Comparison of ENCODE assay signal across 23 cellular contexts in the genomic region with DNA sequence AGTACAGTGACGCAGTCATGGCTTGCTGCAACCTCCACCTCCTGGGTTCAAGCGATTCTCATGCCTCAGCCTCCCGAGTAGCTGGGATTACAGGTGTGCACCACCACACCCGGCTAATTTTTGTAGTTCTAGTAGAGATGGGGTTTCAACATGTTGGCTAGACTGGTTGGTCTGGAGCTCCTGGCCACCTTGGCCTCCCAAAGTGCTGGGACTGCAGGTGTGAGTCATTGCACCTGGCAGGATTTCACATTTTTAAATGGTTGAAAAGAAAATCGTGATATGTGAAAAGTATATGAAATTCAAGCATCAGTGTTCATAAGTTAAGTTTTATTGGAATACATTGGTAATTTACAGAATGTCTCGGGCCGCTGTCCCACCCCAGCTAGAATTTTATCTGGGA.
"Had no signal": no experiment of that assay in that cellular context is flagged by ENCODE, and none has a peak within 500 bp of the region (broad histone marks: within the 10 kb centered on the region; RNA-seq: fewer than 3 reads in every experiment).

No MANE protein-coding gene starts in this region.

- H3K4me3 ChIP-seq: MG63, SJCRH30 had no signal

- H3K27me3 Mint-ChIP-seq: activated CD4-positive, alpha-beta memory T cell treated with anti-CD3 and anti-CD28 coated beads for 36 hours; activated CD4-positive, alpha-beta T cell treated with anti-CD3 and anti-CD28 coated beads, Interleukin-2, amount 10 ng/mL, durations not matched to agents 7 days and 5 days; activated naive CD4-positive, alpha-beta T cell treated with anti-CD3 and anti-CD28 coated beads, Interleukin-2, amount 50 U/mL, for 24 hours had no signal

- H3K4me2 ChIP-seq: SK-N-SH had no signal

- H3K27ac Mint-ChIP-seq: activated CD4-positive, alpha-beta memory T cell treated with anti-CD3 and anti-CD28 coated beads for 36 hours had no signal

- H3K9me3 Mint-ChIP-seq: activated CD4-positive, alpha-beta T cell treated with anti-CD3 and anti-CD28 coated beads, Interleukin-2, amount 10 ng/mL, durations not matched to agents 7 days and 5 days; activated naive CD4-positive, alpha-beta T cell treated with anti-CD3 and anti-CD28 coated beads, Interleukin-2, amount 50 U/mL, for 24 hours had no signal

- ATAC-seq: Right ventricle myocardium inferior had no signal

- H3K27me3 ChIP-seq: MG63, SJCRH30 had no signal

- H3K36me3 ChIP-seq: SJCRH30 had no signal

- H3K9me2 ChIP-seq: SK-N-SH had no signal

- H3K27ac ChIP-seq: SJCRH30 had no signal

- H3K9ac ChIP-seq: SK-N-SH had no signal

- DNase-seq: activated CD4-positive, alpha-beta memory T cell treated with anti-CD3 and anti-CD28 coated beads for 36 hours; activated CD4-positive, alpha-beta T cell treated with anti-CD3 and anti-CD28 coated beads, Interleukin-2, amount 10 ng/mL, durations not matched to agents 7 days and 5 days; activated CD4-positive, CD25-positive, alpha-beta regulatory T cell; activated CD8-positive, alpha-beta memory T cell treated with anti-CD3 and anti-CD28 coated beads for 24 hours; activated effector memory CD4-positive, alpha-beta T cell treated with Interleukin-2 at 50 U/mL for 16 hours; activated naive CD4-positive, alpha-beta T cell; aorta; central memory CD4-positive, alpha-beta T cell; IMR-90; KG1; MG63; NCI-H1105; NCI-H1436; NCI-H1694 treated with DMSO at 0.1 percent for 48 hours; NCI-H2029 treated with DMSO at 0.1 percent for 48 hours; NCI-H510A treated with DMSO at 0.1 percent for 48 hours; NCI-H69; NK-92 treated with Interleukin-12 subunit alpha and Interleukin-12 subunit beta, amount 100 ng/mL, for 24 hours; SJCRH30; SK-N-SH; T-helper 1 cell had no signal

- H3K9me3 ChIP-seq: SJCRH30, SK-N-SH had no signal
